ENCODE assay signal across 19 cellular contexts in the genomic region with DNA sequence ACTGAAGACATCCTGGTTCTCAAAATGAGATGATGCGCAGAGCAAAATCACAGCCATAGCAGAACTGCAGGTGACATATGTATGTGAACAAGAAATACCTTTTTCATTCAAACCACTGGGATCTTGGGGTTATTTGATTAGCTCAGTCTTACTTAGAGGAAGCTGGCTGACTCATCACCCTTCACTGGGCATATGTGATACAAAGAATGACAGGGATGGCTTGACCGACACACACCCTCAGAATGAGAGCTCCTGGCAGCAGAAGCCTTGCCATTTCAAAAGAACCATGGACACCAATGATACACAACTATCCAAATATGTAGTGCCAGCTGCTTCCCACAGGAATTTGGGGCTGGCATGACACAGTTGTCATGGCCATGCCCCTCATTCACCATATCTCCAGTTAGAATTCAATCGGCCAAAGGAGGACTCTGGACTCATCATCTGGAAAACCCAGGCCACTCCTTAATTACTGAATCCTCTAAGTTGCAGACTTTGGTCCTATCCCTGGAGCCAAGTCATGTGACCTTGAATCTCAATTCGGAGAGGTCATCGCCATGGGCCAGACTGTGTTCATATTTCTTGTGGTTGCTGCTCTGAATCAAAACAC.
DNase-seq lines count a peak whose midpoint lies in the region; ATAC-seq and TF ChIP-seq lines count a peak whose summit lies in the region.
"Had no signal": no experiment of that assay in that cellular context is flagged by ENCODE, and none has a peak within 500 bp of the region (broad histone marks: within the 10 kb centered on the region; RNA-seq: fewer than 3 reads in every experiment).

No MANE protein-coding gene starts in this region.

- no peaks in the 10 kb centered on the region for H3K9me3 Mint-ChIP-seq in CD4-positive, CD25-positive, alpha-beta regulatory T cell
- H3K9me3 Mint-ChIP-seq: T-cell had no signal

- TF ChIP-seq POLR2A in IMR-90 (IDR thresholded peaks at IDR 0.05; ENCODE audit: low read depth, low read length), result no peak

- no peak overlapping the region for H4K5ac ChIP-seq in IMR-90 (ENCODE audit: low read depth, low read length)

- intact Hi-C loops in IMR-90 (cut with micrococcal nuclease), result no loop called here

- ATAC-seq in CD4-positive, CD25-positive, alpha-beta regulatory T cell (ENCODE audit: low read depth in 2 of 2), result no peak
- ATAC-seq in IMR-90 (ENCODE audit: low read depth), result 0 out of 2 replicates have a peak, but pooled peaks have one; percentile 31
- ATAC-seq: T-cell had no signal

- H2AK9ac ChIP-seq in IMR-90 (replicated peaks; ENCODE audit: low read depth, low read length, poor library complexity), result no peak overlapping the region

- POLR2A ChIA-PET in IMR-90 (lab: Charles Lee; ENCODE audit: unreplicated experiment), result no interaction called here

- 100% methylated on average over 1 of the region's 5 CpGs; no CpG with 5 or more reads in 1 of the 2 experiments for WGBS in IMR-90 (ENCODE audit: extremely low coverage in 2 of 2, insufficient read length in 1 of 2), 2 experiments

- no peak for TF ChIP-seq CTCF in IMR-90 (conservative IDR thresholded peaks at IDR 0.05; ENCODE audit: low read depth, low read length)

- H2AK5ac ChIP-seq in IMR-90 (ENCODE audit: low read depth, low read length), result no peak overlapping the region

- H3K27me3 ChIP-seq in CD4-positive, CD25-positive, alpha-beta regulatory T cell (ENCODE audit: control insufficient read depth, insufficient read depth, low read length), result no peaks in the 10 kb centered on the region
- no peaks in the 10 kb centered on the region for H3K27me3 ChIP-seq in IMR-90 (ENCODE audit: control insufficient read depth, insufficient read depth, low read length)
- H3K27me3 ChIP-seq: ascending aorta, dorsolateral prefrontal cortex, tibial nerve had no signal

- no peak overlapping the region for H3K9ac ChIP-seq in IMR-90 (ENCODE audit: low read depth, low read length)

- no peak overlapping the region for H3K27ac ChIP-seq in CD4-positive, CD25-positive, alpha-beta regulatory T cell (ENCODE audit: insufficient read depth, low read length, poor library complexity, severe bottlenecking)
- H3K27ac ChIP-seq in IMR-90 (ENCODE audit: insufficient read depth, low read length), result no peak overlapping the region
- H3K27ac ChIP-seq: ascending aorta, dorsolateral prefrontal cortex, PC-9, tibial nerve had no signal

- no peak overlapping the region for H3K4ac ChIP-seq in IMR-90 (ENCODE audit: low read depth, low read length)

- no peak overlapping the region for H3K23ac ChIP-seq in IMR-90 (ENCODE audit: low read depth, low read length)

- H2BK20ac ChIP-seq in IMR-90 (ENCODE audit: low read depth, low read length), result no peak overlapping the region

- H3K9me1 ChIP-seq in IMR-90 (ENCODE audit: insufficient read depth, low read length), result peaks cover 4% of the 10 kb centered on the region; the same call in 1 of the 2 replicates

- CTCF ChIA-PET in IMR-90 (lab: Yijun Ruan, JAX), result no interaction called here

- H3K36me3 ChIP-seq in CD4-positive, CD25-positive, alpha-beta regulatory T cell (ENCODE audit: control insufficient read depth, insufficient read depth, low read length), result no peaks in the 10 kb centered on the region
- no peaks in the 10 kb centered on the region for H3K36me3 ChIP-seq in IMR-90 (ENCODE audit: control insufficient read depth, insufficient read depth, low read length)
- H3K36me3 ChIP-seq: ascending aorta had no signal

- H3K4me3 Mint-ChIP-seq in CD4-positive, CD25-positive, alpha-beta regulatory T cell, result no peak overlapping the region
- H3K4me3 Mint-ChIP-seq: T-cell had no signal

- no peak overlapping the region for H2BK15ac ChIP-seq in IMR-90 (ENCODE audit: low read depth, low read length)

- H4K20me1 ChIP-seq in IMR-90 (ENCODE audit: insufficient read depth, low read length), result no peaks in the 10 kb centered on the region

- H3K9me3 ChIP-seq in CD4-positive, CD25-positive, alpha-beta regulatory T cell (ENCODE audit: control insufficient read depth in 2 of 2, low read length in 2 of 2), result no peaks in the 10 kb centered on the region
- H3K9me3 ChIP-seq in IMR-90 (ENCODE audit: control insufficient read depth, insufficient read depth, low read length), result no peaks in the 10 kb centered on the region
- H3K9me3 ChIP-seq: ascending aorta, tibial nerve had no signal

- H3K4me1 Mint-ChIP-seq in CD4-positive, CD25-positive, alpha-beta regulatory T cell, result peaks cover 0 to 3% (median 0%) of the 10 kb centered on the region in 4 donors

- H4K91ac ChIP-seq in IMR-90 (ENCODE audit: insufficient read depth, low read depth, low read length), result no peak overlapping the region

- no peak overlapping the region for H2AFZ ChIP-seq in IMR-90 (replicated peaks; ENCODE audit: low read length, poor library complexity)
- H2AFZ ChIP-seq: PC-9 had no signal

- H2BK5ac ChIP-seq in IMR-90 (ENCODE audit: low read depth, low read length, poor library complexity, severe bottlenecking), result no peak overlapping the region

- no peak for DNase-seq in CD4-positive, CD25-positive, alpha-beta regulatory T cell
- DNase-seq in IMR-90, result peak; percentile 54
- DNase-seq in amniotic epithelial cell (ENCODE audit: low read depth), result peak; percentile 13
- DNase-seq in kidney tubule cell (ENCODE audit: low spot score), result peak; percentile 84
- no peak for DNase-seq in NCI-H128 (lab: John Stamatoyannopoulos, UW; ENCODE audit: unreplicated experiment)
- DNase-seq in NCI-H2171 (lab: John Stamatoyannopoulos, UW), result no peak
- DNase-seq in NCI-H1417 treated with DMSO at 0.1 percent for 48 hours (lab: John Stamatoyannopoulos, UW), result no peak
- DNase-seq in NCI-H345 treated with DMSO at 0.1 percent for 48 hours (lab: John Stamatoyannopoulos, UW; ENCODE audit: unreplicated experiment), result no peak
- DNase-seq: activated CD8-positive, alpha-beta memory T cell treated with anti-CD3 and anti-CD28 coated beads for 24 hours; activated effector memory CD4-positive, alpha-beta T cell treated with anti-CD3 and anti-CD28 coated beads, Interleukin-2, amount 50 U/mL, for 16 hours; dorsolateral prefrontal cortex; H7; NCI-H1436 treated with DMSO at 0.1 percent for 48 hours; NCI-H524 treated with DMSO at 0.1 percent for 48 hours; PC-9; stimulated activated CD4-positive, alpha-beta T cell treated with anti-CD3 and anti-CD28 coated beads, Interleukin-4, amount 100 ng/mL, for 4 hours; T-cell had no signal

- no peak overlapping the region for H3K14ac ChIP-seq in IMR-90 (replicated peaks; ENCODE audit: low read depth, low read length)

- BruUV-seq in IMR-90 (replicated peaks; lab: Mats Ljungman, UMichigan), result no TSS peak

- H3K4me3 ChIP-seq in CD4-positive, CD25-positive, alpha-beta regulatory T cell (ENCODE audit: low read depth, low read length), result no peak overlapping the region
- no peak overlapping the region for H3K4me3 ChIP-seq in IMR-90 (ENCODE audit: insufficient read depth, low read depth, low read length)
- H3K4me3 ChIP-seq: ascending aorta, dorsolateral prefrontal cortex, PC-9, tibial nerve had no signal

- H3K79me1 ChIP-seq in IMR-90 (ENCODE audit: low read depth in 1 of 2, low read length in 2 of 2), result no peaks in the 10 kb centered on the region

- no peak overlapping the region for H2BK120ac ChIP-seq in IMR-90 (ENCODE audit: low read depth, low read length)

- H3K4me2 ChIP-seq in IMR-90 (ENCODE audit: low read depth, low read length), result no peak overlapping the region
- H3K4me2 ChIP-seq: PC-9 had no signal

- no peak overlapping the region for H3K18ac ChIP-seq in IMR-90 (ENCODE audit: low read depth, low read length)

- H4K8ac ChIP-seq in IMR-90 (ENCODE audit: low read depth in 2 of 2, low read length in 2 of 2), result no peak overlapping the region

- dilution Hi-C loops in IMR-90 (cut with HindIII; ENCODE audit: low sequenced_read_pairs, unreplicated experiment), result no loop called here

- TF ChIP-seq RAD21 in IMR-90 (IDR thresholded peaks at IDR 0.05; ENCODE audit: low read length), result no peak

- no peaks in the 10 kb centered on the region for H3K36me3 Mint-ChIP-seq in CD4-positive, CD25-positive, alpha-beta regulatory T cell
- H3K36me3 Mint-ChIP-seq: T-cell had no signal

- H3K4me1 ChIP-seq in CD4-positive, CD25-positive, alpha-beta regulatory T cell (ENCODE audit: control insufficient read depth, insufficient read depth, low read length, poor library complexity, severe bottlenecking), result no peaks in the 10 kb centered on the region
- no peaks in the 10 kb centered on the region for H3K4me1 ChIP-seq in IMR-90 (ENCODE audit: control insufficient read depth, insufficient read depth, low read length)
- H3K4me1 ChIP-seq: ascending aorta, tibial nerve had no signal

- in situ Hi-C loops in IMR-90 (cut with MboI; ENCODE audit: low sequenced_read_pairs), result no loop called here

- peak overlapping the region in 2 of 3 donors; percentile 38 to 71 for H3K27ac Mint-ChIP-seq in CD4-positive, CD25-positive, alpha-beta regulatory T cell
- H3K27ac Mint-ChIP-seq: T-cell had no signal

- H3K27me3 Mint-ChIP-seq in CD4-positive, CD25-positive, alpha-beta regulatory T cell, result no peaks in the 10 kb centered on the region
- H3K27me3 Mint-ChIP-seq: T-cell had no signal

- no peak overlapping the region for H3K56ac ChIP-seq in IMR-90 (ENCODE audit: extremely low read depth, insufficient read depth, low read length)

TF ChIP-seq in IMR-90, 13 proteins besides CTCF, POLR2A, EP300 and RAD21:
- no peak for TF ChIP-seq MAZ (IDR thresholded peaks at IDR 0.05; ENCODE audit: borderline replicate concordance, low read depth, low read length)
- TF ChIP-seq RFX5 (IDR thresholded peaks at IDR 0.05; ENCODE audit: low read depth, low read length), result no peak

Comparison
In these comparisons a context has a peak if more than half of its experiments do, and no peak if none do; other contexts are left out.
1. DNase-seq: peak in IMR-90 (single experiment), amniotic epithelial cell (single experiment) and kidney tubule cell (single experiment); none in CD4-positive, CD25-positive, alpha-beta regulatory T cell (0 of 3), NCI-H128 (single experiment), NCI-H2171 (single experiment), NCI-H1417 treated with DMSO at 0.1 percent for 48 hours (single experiment) and NCI-H345 treated with DMSO at 0.1 percent for 48 hours (single experiment).